In genomic region chr21:13980115-13980662, GRCh38 we compare ENCODE assay signal across 8 cellular contexts.
DNase-seq lines count a peak whose midpoint lies in the region; ATAC-seq and TF ChIP-seq lines count a peak whose summit lies in the region.
"Not testable (repeated sequence)": the region's sequence is repeated elsewhere in the genome, so short reads cannot be mapped to it uniquely, and the experiment has no call there.

No MANE protein-coding gene starts in this region.

- POLR2A ChIA-PET in PC-3 (lab: Charles Lee; ENCODE audit: unreplicated experiment): not testable (repeated sequence)

- H3K27me3 Mint-ChIP-seq in stimulated activated naive CD8-positive, alpha-beta T cell treated with anti-CD3 and anti-CD28 coated beads, Interleukin-15, Interleukin-2, amounts not matched to agents 100 ng/mL and 50 ng/mL, for 24 hours: not testable (repeated sequence)

- not testable (repeated sequence) for H3K36me3 ChIP-seq in PC-3 (ENCODE audit: low read depth, low read length); fibroblast of lung (ENCODE audit: control insufficient read depth, insufficient read depth, low read length)

- not testable (repeated sequence) for H3K27ac Mint-ChIP-seq in stimulated activated naive CD8-positive, alpha-beta T cell treated with anti-CD3 and anti-CD28 coated beads, Interleukin-15, Interleukin-2, amounts not matched to agents 100 ng/mL and 50 ng/mL, for 24 hours

- H3K79me2 ChIP-seq in PC-3 (ENCODE audit: low read length); fibroblast of lung (ENCODE audit: control insufficient read depth, insufficient read depth, low read length): not testable (repeated sequence)

- not testable (repeated sequence) for TF ChIP-seq CTCF in PC-3 (conservative IDR thresholded peaks at IDR 0.05; ENCODE audit: low read depth, low read length); fibroblast of lung (conservative IDR thresholded peaks at IDR 0.05 in 1 of 2, IDR thresholded peaks at IDR 0.05 in 1 of 2; ENCODE audit: low read depth in 1 of 2, low read length in 2 of 2); omental fat pad (IDR thresholded peaks at IDR 0.05)

- not testable (repeated sequence) for H3K9me3 Mint-ChIP-seq in stimulated activated naive CD8-positive, alpha-beta T cell treated with anti-CD3 and anti-CD28 coated beads, Interleukin-15, Interleukin-2, amounts not matched to agents 100 ng/mL and 50 ng/mL, for 24 hours

- not testable (repeated sequence) for H3F3A ChIP-seq in PC-3 (ENCODE audit: low read length, unreplicated experiment)

- H3K36me3 Mint-ChIP-seq in stimulated activated naive CD8-positive, alpha-beta T cell treated with anti-CD3 and anti-CD28 coated beads, Interleukin-15, Interleukin-2, amounts not matched to agents 100 ng/mL and 50 ng/mL, for 24 hours (ENCODE audit: low read depth): not testable (repeated sequence)

- H3K9me2 ChIP-seq in PC-3 (replicated peaks; ENCODE audit: low read length): not testable (repeated sequence)

- H3K27me3 ChIP-seq in PC-3 (ENCODE audit: low read length); fibroblast of lung (ENCODE audit: control insufficient read depth, insufficient read depth, low read length): not testable (repeated sequence)

- not testable (repeated sequence) for H3K9ac ChIP-seq in PC-3 (ENCODE audit: low read length); fibroblast of lung (ENCODE audit: insufficient read depth, low read length)

- not testable (repeated sequence) for H3K9me3 ChIP-seq in PC-3 (ENCODE audit: low read length); fibroblast of lung (ENCODE audit: control insufficient read depth, insufficient read depth, low read depth, low read length)

- H3K4me1 ChIP-seq in PC-3 (ENCODE audit: insufficient read depth, low read length); fibroblast of lung (ENCODE audit: control insufficient read depth, extremely low read depth, insufficient read depth, low read length): not testable (repeated sequence)

- not testable (repeated sequence) for H2AFZ ChIP-seq in PC-3 (ENCODE audit: low read length); fibroblast of lung (ENCODE audit: low read length)

- H4K20me1 ChIP-seq in PC-3 (ENCODE audit: low read length); fibroblast of lung (ENCODE audit: control insufficient read depth, extremely low read depth, insufficient read depth, low read length): not testable (repeated sequence)

- ATAC-seq in GM21723 (IDR thresholded peaks at IDR 0.05; ENCODE audit: unreplicated experiment) (peak; percentile 97), PC-3 (peak; percentile 85), omental fat pad (ENCODE audit: low FRiP score) (peak; percentile 59)

- not testable (repeated sequence) for H3K4me2 ChIP-seq in PC-3 (ENCODE audit: low read length); fibroblast of lung (ENCODE audit: extremely low read depth, insufficient read depth, low read length)

- DNase-seq in G401 (ENCODE audit: low spot score) (peak; percentile 34), HuH-7 (ENCODE audit: low spot score) (peak; percentile 20), fibroblast of lung (ENCODE audit: low read depth in 2 of 2) (peak; percentile 0 to 4)
- DNase-seq in PC-3; omental fat pad (ENCODE audit: low spot score): not testable (repeated sequence)
- DNase-seq in activated T-cell treated with anti-CD3 and anti-CD28 coated beads, Interleukin-2, amount 50 U/mL, for 48 hours: peak; percentile 74 to 80

- H3K27ac ChIP-seq in PC-3 (ENCODE audit: low read length); fibroblast of lung (ENCODE audit: insufficient read depth, low read length): not testable (repeated sequence)

- H3K4me1 Mint-ChIP-seq in stimulated activated naive CD8-positive, alpha-beta T cell treated with anti-CD3 and anti-CD28 coated beads, Interleukin-15, Interleukin-2, amounts not matched to agents 100 ng/mL and 50 ng/mL, for 24 hours (ENCODE audit: low read depth): not testable (repeated sequence)

- H3K4me3 ChIP-seq in PC-3 (ENCODE audit: low read length); fibroblast of lung (replicated peaks in 1 of 4; ENCODE audit: control extremely low read depth in 1 of 4, insufficient read depth in 1 of 4, low read depth in 3 of 4, low read length in 4 of 4): not testable (repeated sequence)

- not testable (repeated sequence) for BruUV-seq in PC-3 (replicated peaks; lab: Mats Ljungman, UMichigan)

- in situ Hi-C loops in G401 (cut with HindIII; ENCODE audit: low sequenced_read_pairs): not testable (repeated sequence)

- CTCF ChIA-PET in PC-3 (lab: Charles Lee): not testable (repeated sequence)

- H3K4me3 Mint-ChIP-seq in stimulated activated naive CD8-positive, alpha-beta T cell treated with anti-CD3 and anti-CD28 coated beads, Interleukin-15, Interleukin-2, amounts not matched to agents 100 ng/mL and 50 ng/mL, for 24 hours: peak overlapping the region; percentile 13

- intact Hi-C loops in PC-3 (cut with micrococcal nuclease): not testable (repeated sequence)
